Comparison of ENCODE assay signal across 1 cellular context in genomic region chr14:105187935-105188524, GRCh38.
TF ChIP-seq lines count a peak whose summit lies in the region.

No MANE protein-coding gene starts in this region.

TF ChIP-seq in GM23338, 12 proteins besides CTCF, POLR2A, EP300 and RAD21 (continued from another document):
- TF ChIP-seq ZNF462 (CRISPR knock-in tag; IDR thresholded peaks at IDR 0.05) (no peak), NANOG (IDR thresholded peaks at IDR 0.05; ENCODE audit: borderline replicate concordance) (no peak), ETS1 (IDR thresholded peaks at IDR 0.05) (no peak), JUNB (IDR thresholded peaks at IDR 0.05; ENCODE audit: unreplicated experiment) (no peak), STAT1 (IDR thresholded peaks at IDR 0.05; ENCODE audit: unreplicated experiment) (no peak)
